ENCODE assay signal across 8 cellular contexts in genomic region chr15:60006203-60006782, GRCh38. TPM values are rescaled to one million over a fixed set of nuclear protein-coding genes. Genes with fewer than 3 reads are reported as not detected.
DNase-seq lines count a peak whose midpoint lies in the region; ATAC-seq and TF ChIP-seq lines count a peak whose summit lies in the region.

No MANE protein-coding gene starts in this region.

- TF ChIP-seq CTCF in 22Rv1 (IDR thresholded peaks at IDR 0.05) (no peak), WERI-Rb-1 (IDR thresholded peaks at IDR 0.05; ENCODE audit: low read depth, low read length) (no peak), coronary artery (IDR thresholded peaks at IDR 0.05) (no peak), mucosa of descending colon (IDR thresholded peaks at IDR 0.05) (no peak)

- intact Hi-C loops in mucosa of descending colon (cut with DNase I, micrococcal nuclease) = no loop called here

- peak overlapping the region; percentile 48 for H3K4me3 ChIP-seq in WERI-Rb-1 (ENCODE audit: low read depth, low read length)
- H3K4me3 ChIP-seq in coronary artery = peak overlapping the region; percentile 69
- no peak overlapping the region for H3K4me3 ChIP-seq in mucosa of descending colon

- peaks cover 55% of the 10 kb centered on the region for H3K27me3 ChIP-seq in WERI-Rb-1 (ENCODE audit: insufficient read depth, low read depth, severe bottlenecking)

- H3K27me3 Mint-ChIP-seq in stimulated activated naive CD8-positive, alpha-beta T cell treated with anti-CD3 and anti-CD28 coated beads, Interleukin-15, amount 100 ng/mL, for 72 hours = peaks cover 99% of the 10 kb centered on the region

- DNase-seq in HT1080 (ENCODE audit: low read depth) (peak; percentile 75), WERI-Rb-1 (peak; percentile 49), coronary artery (ENCODE audit: low spot score) (no peak), mucosa of descending colon (peak; percentile 39 to 60 (median 57))
- peak; percentile 58 to 75 for DNase-seq in stimulated activated naive CD8-positive, alpha-beta T cell treated with anti-CD3 and anti-CD28 coated beads, Interleukin-15, amount 100 ng/mL, for 72 hours

- H3K4me3 Mint-ChIP-seq in stimulated activated naive CD8-positive, alpha-beta T cell treated with anti-CD3 and anti-CD28 coated beads, Interleukin-15, amount 100 ng/mL, for 72 hours = peak overlapping the region; percentile 96

- H3K27ac ChIP-seq in 22Rv1 = peak overlapping the region; percentile 19; the same call in 1 of the 2 replicates
- H3K27ac ChIP-seq in WERI-Rb-1 = no peak overlapping the region
- no peak overlapping the region for H3K27ac ChIP-seq in coronary artery

- H3K36me3 ChIP-seq in WERI-Rb-1 = no peaks in the 10 kb centered on the region
- no peaks in the 10 kb centered on the region for H3K36me3 ChIP-seq in mucosa of descending colon (ENCODE audit: low read depth)

- H3K4me1 Mint-ChIP-seq in stimulated activated naive CD8-positive, alpha-beta T cell treated with anti-CD3 and anti-CD28 coated beads, Interleukin-15, amount 100 ng/mL, for 72 hours = peaks cover 52% of the 10 kb centered on the region

- ATAC-seq in GM18858 (IDR thresholded peaks at IDR 0.05; ENCODE audit: unreplicated experiment) (peak; percentile 40), mucosa of descending colon (peak; percentile 70), GM19328 (IDR thresholded peaks at IDR 0.05; ENCODE audit: unreplicated experiment) (no peak)
- peak; percentile 80 for ATAC-seq in stimulated activated naive CD8-positive, alpha-beta T cell treated with anti-CD3 and anti-CD28 coated beads, Interleukin-15, amount 100 ng/mL, for 72 hours

- peak overlapping the region; percentile 94 to 95 for H3K27ac Mint-ChIP-seq in stimulated activated naive CD8-positive, alpha-beta T cell treated with anti-CD3 and anti-CD28 coated beads, Interleukin-15, amount 100 ng/mL, for 72 hours

- H3K9me3 ChIP-seq in WERI-Rb-1 (ENCODE audit: severe bottlenecking) (no peaks in the 10 kb centered on the region), mucosa of descending colon (no peaks in the 10 kb centered on the region)

- peaks cover 22% of the 10 kb centered on the region for H3K4me1 ChIP-seq in mucosa of descending colon (ENCODE audit: low read depth)

- H3K9me3 Mint-ChIP-seq in stimulated activated naive CD8-positive, alpha-beta T cell treated with anti-CD3 and anti-CD28 coated beads, Interleukin-15, amount 100 ng/mL, for 72 hours = no peaks in the 10 kb centered on the region

RNA-seq across cellular contexts. Expression of gene FOXB1, which starts 2.2 kb away (rescaled TPM):
- not detected in 2 replicates for total RNA-seq in HT1080 (2014; rRNA removed; shearing (Covaris generic))
- not detected in 2 replicates for polyA plus RNA-seq in HT1080 (2015; cell fraction: cytosol; rRNA removed)
- polyA plus RNA-seq in HT1080 (2015; cell fraction: nucleus; rRNA removed) = not detected in 2 replicates
- total RNA-seq in mucosa of descending colon = not detected
